15 cellular contexts compared by ENCODE assay signal in the genomic region with DNA sequence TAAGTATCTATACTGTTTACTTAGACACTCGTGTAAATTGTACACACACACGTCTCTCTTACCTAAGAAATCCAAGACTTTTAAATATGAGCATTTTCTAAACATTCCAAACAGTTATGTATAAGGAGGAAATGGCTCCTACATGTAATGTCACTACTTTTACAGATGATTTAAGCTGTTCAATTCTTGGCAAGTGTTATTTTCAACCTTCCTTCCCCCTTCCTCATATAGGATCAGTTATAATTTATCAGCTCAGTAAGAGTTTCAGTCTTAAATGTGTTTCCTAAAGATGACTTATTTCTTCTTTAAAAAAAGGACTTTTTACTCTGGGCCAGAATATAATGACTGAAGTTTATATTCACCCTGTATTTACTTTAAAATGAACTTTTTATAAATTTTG.
"Had no signal": no experiment of that assay in that cellular context is flagged by ENCODE, and none has a peak within 500 bp of the region (broad histone marks: within the 10 kb centered on the region; RNA-seq: fewer than 3 reads in every experiment).

No MANE protein-coding gene starts in this region.

- H3K9me3 Mint-ChIP-seq: activated naive CD8-positive, alpha-beta T cell treated with anti-CD3 and anti-CD28 coated beads for 36 hours; T-helper 1 cell treated with Interleukin-12 subunit alpha and Interleukin-12 subunit beta and Interleukin-4 antibody, amounts not matched to agents 30 μg/mL and 1 μg/mL, for 36 hours had no signal

- H3K9me3 ChIP-seq: esophagus squamous epithelium, psoas muscle, stomach, thoracic aorta had no signal

- H3K27ac Mint-ChIP-seq: activated CD8-positive, alpha-beta memory T cell treated with anti-CD3 and anti-CD28 coated beads, Interleukin-2, amount 10 ng/mL, durations not matched to agents 7 days and 5 days; activated naive CD8-positive, alpha-beta T cell treated with anti-CD3 and anti-CD28 coated beads for 36 hours; activated T-cell treated with anti-CD3 and anti-CD28 coated beads, Interleukin-2, amount 50 U/mL, for 24 hours; naive thymus-derived CD4-positive, alpha-beta T cell; T-helper 1 cell treated with Interleukin-12 subunit alpha and Interleukin-12 subunit beta and Interleukin-4 antibody, amounts not matched to agents 30 μg/mL and 1 μg/mL, for 36 hours had no signal

- H3K36me3 ChIP-seq: esophagus squamous epithelium, left lung, stomach, thoracic aorta had no signal

- H3K27ac ChIP-seq: esophagus squamous epithelium, foreskin keratinocyte, psoas muscle, stomach, thoracic aorta had no signal

- H3K36me3 Mint-ChIP-seq: activated CD8-positive, alpha-beta memory T cell treated with anti-CD3 and anti-CD28 coated beads, Interleukin-2, amount 10 ng/mL, durations not matched to agents 7 days and 5 days; activated naive CD8-positive, alpha-beta T cell treated with anti-CD3 and anti-CD28 coated beads for 36 hours; naive thymus-derived CD4-positive, alpha-beta T cell had no signal

- H3K4me1 Mint-ChIP-seq: activated CD8-positive, alpha-beta memory T cell treated with anti-CD3 and anti-CD28 coated beads, Interleukin-2, amount 10 ng/mL, durations not matched to agents 7 days and 5 days; activated naive CD8-positive, alpha-beta T cell treated with anti-CD3 and anti-CD28 coated beads for 36 hours; naive thymus-derived CD4-positive, alpha-beta T cell had no signal

- ATAC-seq: activated CD4-positive, CD25-positive, alpha-beta regulatory T cell treated with anti-CD3 and anti-CD28 coated beads, Interleukin-2, amount 50 U/mL, for 24 hours; activated CD8-positive, alpha-beta memory T cell treated with anti-CD3 and anti-CD28 coated beads, Interleukin-2, amount 10 ng/mL, durations not matched to agents 7 days and 5 days; naive thymus-derived CD4-positive, alpha-beta T cell had no signal

- H3K4me3 ChIP-seq: esophagus squamous epithelium, left lung, psoas muscle, stomach, thoracic aorta had no signal

- H3K4me3 Mint-ChIP-seq: activated CD8-positive, alpha-beta memory T cell treated with anti-CD3 and anti-CD28 coated beads, Interleukin-2, amount 10 ng/mL, durations not matched to agents 7 days and 5 days; activated naive CD8-positive, alpha-beta T cell treated with anti-CD3 and anti-CD28 coated beads for 36 hours; activated T-cell treated with anti-CD3 and anti-CD28 coated beads, Interleukin-2, amount 50 U/mL, for 24 hours; naive thymus-derived CD4-positive, alpha-beta T cell; T-helper 1 cell treated with Interleukin-12 subunit alpha and Interleukin-12 subunit beta and Interleukin-4 antibody, amounts not matched to agents 30 μg/mL and 1 μg/mL, for 36 hours had no signal

- H3K4me1 ChIP-seq: foreskin keratinocyte had no signal

- DNase-seq: activated CD8-positive, alpha-beta memory T cell treated with anti-CD3 and anti-CD28 coated beads, Interleukin-2, amount 10 ng/mL, durations not matched to agents 7 days and 5 days; activated effector memory CD4-positive, alpha-beta T cell treated with anti-CD3 and anti-CD28 coated beads, Interleukin-2, amount 50 U/mL, for 16 hours; activated naive CD8-positive, alpha-beta T cell treated with anti-CD3 and anti-CD28 coated beads for 36 hours; activated T-cell treated with anti-CD3 and anti-CD28 coated beads, Interleukin-2, amount 50 U/mL, for 24 hours; aorta; esophagus squamous epithelium; left lung; naive thymus-derived CD4-positive, alpha-beta T cell; psoas muscle; stimulated activated CD4-positive, alpha-beta T cell treated with anti-CD3 and anti-CD28 coated beads, Interleukin-4, amount 100 ng/mL, for 4 hours; stomach had no signal

- H3K27me3 ChIP-seq: esophagus squamous epithelium, foreskin keratinocyte, left lung, stomach had no signal
